20 cellular contexts compared by ENCODE assay signal in the genomic region with DNA sequence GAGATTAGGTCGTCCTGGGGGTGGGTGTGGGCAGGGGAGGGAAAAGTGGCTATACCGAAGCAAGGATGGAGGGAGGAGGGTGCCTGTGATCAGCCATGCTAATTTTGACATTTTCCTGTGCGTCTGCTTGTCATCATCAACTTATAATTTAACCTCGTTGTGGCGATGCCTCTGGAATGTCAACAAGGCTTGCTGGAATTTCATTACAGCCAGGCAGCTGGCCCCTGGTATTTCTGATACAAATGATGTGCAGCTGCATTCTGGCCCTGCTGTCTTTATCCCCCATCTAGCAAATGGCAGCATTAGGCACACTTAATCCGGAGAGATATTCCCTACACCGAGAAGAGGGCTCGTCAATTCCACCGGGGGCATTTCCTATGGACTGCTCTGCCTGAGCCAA.
"Had no signal": no experiment of that assay in that cellular context is flagged by ENCODE, and none has a peak within 500 bp of the region (broad histone marks: within the 10 kb centered on the region; RNA-seq: fewer than 3 reads in every experiment).

No MANE protein-coding gene starts in this region.

- H3K9ac ChIP-seq: parathyroid adenoma had no signal

- H3K36me3 Mint-ChIP-seq: activated naive CD4-positive, alpha-beta T cell treated with anti-CD3 and anti-CD28 coated beads, Interleukin-2, amount 50 U/mL, for 24 hours; memory B cell; naive thymus-derived CD8-positive, alpha-beta T cell had no signal

- H3K4me3 ChIP-seq: ascending aorta, breast epithelium, coronary artery, right lobe of liver, smooth muscle cell had no signal

- H3K4me3 Mint-ChIP-seq: activated CD4-positive, alpha-beta memory T cell treated with anti-CD3 and anti-CD28 coated beads, Interleukin-2, amount 10 ng/mL, durations not matched to agents 7 days and 5 days; activated naive CD4-positive, alpha-beta T cell treated with anti-CD3 and anti-CD28 coated beads, Interleukin-2, amount 50 U/mL, for 24 hours; memory B cell; naive thymus-derived CD8-positive, alpha-beta T cell; stimulated activated naive CD8-positive, alpha-beta T cell treated with anti-CD3 and anti-CD28 coated beads, Interleukin-15, amount 100 ng/mL, for 72 hours had no signal

- H3K27me3 Mint-ChIP-seq: activated naive CD4-positive, alpha-beta T cell treated with anti-CD3 and anti-CD28 coated beads, Interleukin-2, amount 50 U/mL, for 24 hours had no signal

- H3K27ac Mint-ChIP-seq: activated CD4-positive, alpha-beta memory T cell treated with anti-CD3 and anti-CD28 coated beads, Interleukin-2, amount 10 ng/mL, durations not matched to agents 7 days and 5 days; activated naive CD4-positive, alpha-beta T cell treated with anti-CD3 and anti-CD28 coated beads, Interleukin-2, amount 50 U/mL, for 24 hours; memory B cell; naive thymus-derived CD8-positive, alpha-beta T cell; stimulated activated naive CD8-positive, alpha-beta T cell treated with anti-CD3 and anti-CD28 coated beads, Interleukin-15, amount 100 ng/mL, for 72 hours had no signal

- H3K36me3 ChIP-seq: ascending aorta, breast epithelium, neutrophil, right lobe of liver had no signal

- H3K27ac ChIP-seq: ascending aorta, breast epithelium, coronary artery, neutrophil, parathyroid adenoma, right lobe of liver had no signal

- H3K9me3 Mint-ChIP-seq: activated CD4-positive, alpha-beta memory T cell treated with anti-CD3 and anti-CD28 coated beads, Interleukin-2, amount 10 ng/mL, durations not matched to agents 7 days and 5 days; activated naive CD4-positive, alpha-beta T cell treated with anti-CD3 and anti-CD28 coated beads, Interleukin-2, amount 50 U/mL, for 24 hours; memory B cell; stimulated activated naive CD8-positive, alpha-beta T cell treated with anti-CD3 and anti-CD28 coated beads, Interleukin-15, amount 100 ng/mL, for 72 hours had no signal

- H3K4me1 Mint-ChIP-seq: activated CD4-positive, alpha-beta memory T cell treated with anti-CD3 and anti-CD28 coated beads, Interleukin-2, amount 10 ng/mL, durations not matched to agents 7 days and 5 days; activated naive CD4-positive, alpha-beta T cell treated with anti-CD3 and anti-CD28 coated beads, Interleukin-2, amount 50 U/mL, for 24 hours; naive thymus-derived CD8-positive, alpha-beta T cell; stimulated activated naive CD8-positive, alpha-beta T cell treated with anti-CD3 and anti-CD28 coated beads, Interleukin-15, amount 100 ng/mL, for 72 hours had no signal

- DNase-seq: activated CD4-positive, alpha-beta memory T cell treated with anti-CD3 and anti-CD28 coated beads, Interleukin-2, amount 10 ng/mL, durations not matched to agents 7 days and 5 days; activated CD4-positive, alpha-beta T cell treated with anti-CD3 and anti-CD28 coated beads for 48 hours; activated CD4-positive, CD25-positive, alpha-beta regulatory T cell; activated CD8-positive, alpha-beta memory T cell treated with anti-CD3 and anti-CD28 coated beads, Interleukin-2, amount 50 U/mL, for 48 hours; activated effector memory CD4-positive, alpha-beta T cell treated with anti-CD3 and anti-CD28 coated beads, Interleukin-2, amount 50 U/mL, for 16 hours; activated T-cell treated with anti-CD3 and anti-CD28 coated beads, Interleukin-2, amount 50 U/mL, for 48 hours; left ventricle myocardium superior; naive thymus-derived CD8-positive, alpha-beta T cell; right lobe of liver; stimulated activated CD4-positive, alpha-beta T cell treated with anti-CD3 and anti-CD28 coated beads, Interleukin-4, amount 100 ng/mL, for 1 hour; stimulated activated naive CD8-positive, alpha-beta T cell treated with anti-CD3 and anti-CD28 coated beads, Interleukin-15, amount 100 ng/mL, for 72 hours; trophoblast cell had no signal

- H3K4me1 ChIP-seq: ascending aorta, breast epithelium, parathyroid adenoma, right lobe of liver had no signal

- H3K27me3 ChIP-seq: ascending aorta, neutrophil, right lobe of liver had no signal

- H3K9me3 ChIP-seq: ascending aorta, breast epithelium, neutrophil, right lobe of liver had no signal

- ATAC-seq: naive thymus-derived CD8-positive, alpha-beta T cell; right lobe of liver; stimulated activated naive CD8-positive, alpha-beta T cell treated with anti-CD3 and anti-CD28 coated beads, Interleukin-15, amount 100 ng/mL, for 72 hours had no signal
